Comparison of ENCODE assay signal across 8 cellular contexts in the genomic region with DNA sequence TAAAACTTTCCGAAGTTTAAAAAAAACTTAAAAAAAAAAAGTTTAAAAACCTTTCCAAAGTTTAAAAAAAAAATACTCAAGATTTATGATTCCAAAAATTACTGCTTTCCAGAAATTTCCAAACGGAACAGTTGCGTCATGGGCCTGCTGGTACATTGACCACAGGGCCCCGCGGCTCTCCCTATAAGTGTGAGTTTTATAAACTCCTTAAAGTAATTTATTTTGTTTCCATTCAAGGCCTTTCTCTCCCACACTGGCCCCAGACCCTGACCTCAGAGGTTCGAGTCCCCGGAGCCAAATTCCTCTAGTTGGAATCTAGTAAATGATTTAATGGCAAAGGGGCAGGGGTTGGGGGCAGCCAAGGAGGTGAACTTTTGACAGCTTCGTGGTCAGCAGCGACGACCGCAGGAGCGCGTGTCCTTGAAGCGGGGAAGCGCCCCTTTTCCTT.
DNase-seq lines count a peak whose midpoint lies in the region; ATAC-seq and TF ChIP-seq lines count a peak whose summit lies in the region.

No MANE protein-coding gene starts in this region.

- no peak for DNase-seq in activated naive CD4-positive, alpha-beta T cell (lab: John Stamatoyannopoulos, UW)
- DNase-seq in choroid plexus epithelial cell (ENCODE audit: low read depth) (no peak), mesendoderm (no peak), upper lobe of right lung (peak; percentile 62), hepatic stellate cell (ENCODE audit: low spot score) (no peak), KG1 (lab: John Stamatoyannopoulos, UW) (no peak)
- no peak for DNase-seq in activated CD4-positive, CD25-positive, alpha-beta regulatory T cell (lab: John Stamatoyannopoulos, UW)

- peak overlapping the region; percentile 70 for H3K56ac ChIP-seq in mesendoderm (ENCODE audit: low read length)

- H3K18ac ChIP-seq in mesendoderm (ENCODE audit: low read length), result peak overlapping the region; percentile 20

- no peak overlapping the region for H2BK15ac ChIP-seq in mesendoderm (replicated peaks; ENCODE audit: low read depth)

- peak overlapping the region; percentile 83 for H3K4me3 Mint-ChIP-seq in activated naive CD4-positive, alpha-beta T cell treated with anti-CD3 and anti-CD28 coated beads, Interleukin-2, amount 50 U/mL, for 24 hours

- H3K9me3 ChIP-seq in upper lobe of right lung, result no peaks in the 10 kb centered on the region

- peak overlapping the region; percentile 60 for H3K9ac ChIP-seq in mesendoderm (ENCODE audit: low read length)

- H3K23ac ChIP-seq in mesendoderm (ENCODE audit: low read length), result no peak overlapping the region

- no peak overlapping the region for H4K8ac ChIP-seq in mesendoderm (ENCODE audit: low read depth, low read length)

- intact Hi-C loops in upper lobe of right lung (cut with DNase I), result loop anchor here (10.0 kb wide), 1 partner anchor 98 kb away; a partner anchor contains a TSS

- no peaks in the 10 kb centered on the region for H3K79me1 ChIP-seq in mesendoderm (ENCODE audit: low read length)

- no peak overlapping the region for H3K4ac ChIP-seq in mesendoderm (ENCODE audit: low read depth, low read length)

- H3K27me3 Mint-ChIP-seq in activated naive CD4-positive, alpha-beta T cell treated with anti-CD3 and anti-CD28 coated beads, Interleukin-2, amount 50 U/mL, for 24 hours, result no peaks in the 10 kb centered on the region

- H4K5ac ChIP-seq in mesendoderm (ENCODE audit: low read length), result no peak overlapping the region

- H3K4me1 Mint-ChIP-seq in activated naive CD4-positive, alpha-beta T cell treated with anti-CD3 and anti-CD28 coated beads, Interleukin-2, amount 50 U/mL, for 24 hours, result peaks cover 32% of the 10 kb centered on the region

- H3K36me3 Mint-ChIP-seq in activated naive CD4-positive, alpha-beta T cell treated with anti-CD3 and anti-CD28 coated beads, Interleukin-2, amount 50 U/mL, for 24 hours, result no peaks in the 10 kb centered on the region

- peak overlapping the region; percentile 92 for H3K27ac Mint-ChIP-seq in activated naive CD4-positive, alpha-beta T cell treated with anti-CD3 and anti-CD28 coated beads, Interleukin-2, amount 50 U/mL, for 24 hours

- no CpG with 5 or more reads among the region's 15 CpGs for WGBS in mesendoderm (ENCODE audit: extremely low coverage, insufficient coverage, low lambda C conversion rate)

- H3K36me3 ChIP-seq in mesendoderm (ENCODE audit: control insufficient read depth, insufficient read depth, low read length) (no peaks in the 10 kb centered on the region), upper lobe of right lung (no peaks in the 10 kb centered on the region)

- H3K27ac ChIP-seq in mesendoderm (ENCODE audit: low read depth, low read length), result no peak overlapping the region
- H3K27ac ChIP-seq in upper lobe of right lung, result peak overlapping the region; percentile 56

- H3K4me3 ChIP-seq in choroid plexus epithelial cell (ENCODE audit: low read depth, low read length) (peak overlapping the region; percentile 47), mesendoderm (ENCODE audit: low read length) (peak overlapping the region; percentile 20), upper lobe of right lung (peak overlapping the region; percentile 40)

- no peak overlapping the region for H2BK5ac ChIP-seq in mesendoderm (ENCODE audit: low read length)

- H3K27me3 ChIP-seq in mesendoderm (ENCODE audit: insufficient read depth, low read length, poor library complexity) (no peaks in the 10 kb centered on the region), upper lobe of right lung (no peaks in the 10 kb centered on the region)

- H3K9me3 Mint-ChIP-seq in activated naive CD4-positive, alpha-beta T cell treated with anti-CD3 and anti-CD28 coated beads, Interleukin-2, amount 50 U/mL, for 24 hours, result no peaks in the 10 kb centered on the region

- ATAC-seq in upper lobe of right lung, result no peak

- TF ChIP-seq CTCF in choroid plexus epithelial cell (conservative IDR thresholded peaks at IDR 0.05; ENCODE audit: low read depth, low read length) (no peak), upper lobe of right lung (IDR thresholded peaks at IDR 0.05) (no peak)

- H2BK120ac ChIP-seq in mesendoderm (ENCODE audit: low read depth, low read length), result no peak overlapping the region

- no peak overlapping the region for H2AK5ac ChIP-seq in mesendoderm (ENCODE audit: low read length)

- no peaks in the 10 kb centered on the region for H3K79me2 ChIP-seq in mesendoderm (ENCODE audit: control insufficient read depth, insufficient read depth, low read length)

- H3K4me2 ChIP-seq in mesendoderm (ENCODE audit: low read length), result peak overlapping the region; percentile 59

- H3K4me1 ChIP-seq in mesendoderm (ENCODE audit: control insufficient read depth, low read depth, low read length) (no peaks in the 10 kb centered on the region), upper lobe of right lung (peaks cover 3% of the 10 kb centered on the region)
